ENCODE assay signal across 28 cellular contexts in genomic region chr6:132045877-132046276, GRCh38.
"Had no signal": no experiment of that assay in that cellular context is flagged by ENCODE, and none has a peak within 500 bp of the region (broad histone marks: within the 10 kb centered on the region; RNA-seq: fewer than 3 reads in every experiment).

No MANE protein-coding gene starts in this region.

- H3K9ac ChIP-seq: neural progenitor cell had no signal

- H2AFZ ChIP-seq: neural progenitor cell had no signal

- H3K4me3 ChIP-seq: neural progenitor cell, pancreas, psoas muscle, skin epidermis, smooth muscle cell, spleen, suprapubic skin, testis, tibial artery, transverse colon, upper lobe of right lung, uterus had no signal

- H3K4me2 ChIP-seq: neural progenitor cell, smooth muscle cell had no signal

- H3K27me3 ChIP-seq: neural progenitor cell, pancreas, spleen, suprapubic skin, testis, tibial artery, transverse colon, upper lobe of right lung, uterus had no signal

- H3K36me3 ChIP-seq: neural progenitor cell, pancreas, spleen, suprapubic skin, tibial artery, transverse colon, upper lobe of right lung, uterus had no signal

- ATAC-seq: naive thymus-derived CD4-positive, alpha-beta T cell; natural killer cell; pancreas; psoas muscle; right cardiac atrium; sciatic nerve; stimulated activated memory B cell treated with anti-CD40 and anti-IgM and Interleukin-4, amounts not matched to agents 10 μg/mL and 1 μg/mL and 100 μg/mL, for 72 hours; stimulated activated naive CD8-positive, alpha-beta T cell treated with anti-CD3 and anti-CD28 coated beads, Interleukin-15, amount 100 ng/mL, for 72 hours; stimulated activated naive CD8-positive, alpha-beta T cell treated with anti-CD3 and anti-CD28 coated beads, Interleukin-15, Interleukin-2, amounts not matched to agents 100 U/mL and 50 U/mL, for 24 hours; upper lobe of right lung had no signal

- H3K9me3 ChIP-seq: pancreas, suprapubic skin, testis, tibial artery, transverse colon, upper lobe of right lung, uterus had no signal

- H3K27ac ChIP-seq: neural progenitor cell, pancreas, psoas muscle, skin epidermis, spleen, suprapubic skin, testis, transverse colon, upper lobe of right lung, uterus had no signal

- DNase-seq: naive thymus-derived CD4-positive, alpha-beta T cell; natural killer cell; occipital lobe; pancreas; posterior cingulate gyrus; psoas muscle; right cardiac atrium; spleen; stimulated activated CD4-positive, alpha-beta T cell treated with anti-CD3 and anti-CD28 coated beads, Interleukin-12 subunit alpha, Interleukin-12 subunit beta, amount 100 ng/mL, for 4 hours; stimulated activated CD4-positive, alpha-beta T cell treated with anti-CD3 and anti-CD28 coated beads, Interleukin-1b, Interleukin-23, amount 100 ng/mL, for 48 hours; stimulated activated CD4-positive, alpha-beta T cell treated with anti-CD3 and anti-CD28 coated beads, Interleukin-4, amount 100 ng/mL, for 1 hour; stimulated activated CD4-positive, alpha-beta T cell treated with anti-CD3 and anti-CD28 coated beads, Interleukin-4, amount 100 ng/mL, for 4 hours; stimulated activated CD8-positive, alpha-beta memory T cell treated with anti-CD3 and anti-CD28 coated beads, Interleukin-4, amount 100 ng/mL, for 48 hours; stimulated activated naive CD4-positive, alpha-beta T cell; stimulated activated naive CD8-positive, alpha-beta T cell treated with anti-CD3 and anti-CD28 coated beads, Interleukin-15, amount 100 ng/mL, for 72 hours; stimulated activated naive CD8-positive, alpha-beta T cell treated with anti-CD3 and anti-CD28 coated beads, Interleukin-15, Interleukin-2, amounts not matched to agents 100 U/mL and 50 U/mL, for 24 hours; substantia nigra; testis; tibial artery; transverse colon; upper lobe of right lung; uterus had no signal

- FAIRE-seq: pancreas had no signal

- H3K4me1 ChIP-seq: neural progenitor cell, pancreas, psoas muscle, spleen, suprapubic skin, testis, transverse colon, upper lobe of right lung, uterus had no signal
